8 cellular contexts compared by ENCODE assay signal in the genomic region with DNA sequence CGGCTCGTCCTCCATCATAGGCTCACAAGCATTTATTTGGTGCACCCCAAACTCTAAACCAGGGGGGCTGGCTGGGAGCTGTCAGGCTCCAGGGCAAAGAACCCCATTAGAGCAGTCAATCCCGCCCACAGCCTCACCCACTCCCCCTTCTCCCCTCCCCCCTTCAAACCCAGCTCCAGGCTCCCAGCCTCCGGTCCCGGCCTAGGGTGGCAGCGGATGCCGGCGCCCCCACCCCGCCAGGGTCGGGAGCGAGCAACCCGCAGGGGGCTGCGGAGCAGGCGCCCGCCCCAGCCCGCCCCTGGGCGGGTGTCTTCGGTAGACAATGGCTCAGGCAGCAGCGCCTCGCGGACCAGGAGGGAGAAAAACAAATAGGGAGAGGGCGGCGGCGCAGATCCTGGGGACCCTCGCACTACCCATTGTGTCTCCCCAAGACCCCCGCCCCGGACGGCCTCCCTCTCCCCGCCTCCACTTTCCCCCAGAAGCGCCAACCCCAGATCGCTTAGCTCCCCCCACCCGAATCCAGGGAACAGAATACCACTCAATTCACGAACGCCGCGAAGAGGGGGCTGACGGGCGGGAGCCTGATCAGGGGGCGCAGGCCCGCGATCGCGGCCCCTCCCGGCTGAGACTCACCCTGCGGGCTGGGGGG. TPM values are rescaled to one million over a fixed set of nuclear protein-coding genes. Genes with fewer than 3 reads are reported as not detected.
DNase-seq lines count a peak whose midpoint lies in the region; ATAC-seq, FAIRE-seq and TF ChIP-seq lines count a peak whose summit lies in the region.

No MANE protein-coding gene starts in this region.

- H3K4me3 ChIP-seq in mammary epithelial cell (replicated peaks in 1 of 3; ENCODE audit: insufficient read depth in 1 of 3, low read depth in 2 of 3, low read length in 3 of 3) (peak overlapping the region; percentile 51 to 83 (median 58)), HepG2 (replicated peaks in 1 of 3; ENCODE audit: insufficient read depth in 1 of 3, low read depth in 2 of 3, low read length in 3 of 3) (peak overlapping the region; percentile 75 to 82 (median 76)), transverse colon (peak overlapping the region; percentile 52 to 83 (median 63))

- H3K36me3 ChIP-seq in mammary epithelial cell (ENCODE audit: insufficient read depth, low read length) (no peaks in the 10 kb centered on the region), HepG2 (replicated peaks in 1 of 2; ENCODE audit: control insufficient read depth in 1 of 2, insufficient read depth in 2 of 2, low read length in 2 of 2) (no peaks in the 10 kb centered on the region), transverse colon (no peaks in the 10 kb centered on the region)

- TF ChIP-seq CTCF in mammary epithelial cell (conservative IDR thresholded peaks at IDR 0.05 in 1 of 2, IDR thresholded peaks at IDR 0.05 in 1 of 2; ENCODE audit: extremely low read depth in 1 of 2, insufficient read depth in 1 of 2, low read depth in 1 of 2, low read length in 2 of 2) (no peak), HepG2 (CRISPR knock-in tag; IDR thresholded peaks at IDR 0.05) (no peak), transverse colon (IDR thresholded peaks at IDR 0.05) (no peak)

- intact Hi-C loops in mammary epithelial cell (cut with micrococcal nuclease) (no loop called here), HepG2 (cut with micrococcal nuclease; ENCODE audit: unreplicated experiment) (no loop called here), transverse colon (cut with DNase I; ENCODE audit: low total_unique reads) (no loop called here)

- POLR2A ChIA-PET in HepG2 (lab: Yijun Ruan, JAX): interaction anchor here (0.7 to 3.2 kb wide), 6 partner anchors 9 to 535 kb away, joined by 3 to 19 read pairs (median 5); a partner anchor contains a TSS

- ATAC-seq in HepG2: peak; percentile 45
- ATAC-seq in GM18870 (IDR thresholded peaks at IDR 0.05; ENCODE audit: unreplicated experiment): no peak
- no peak for ATAC-seq in HG03521 (IDR thresholded peaks at IDR 0.05; ENCODE audit: unreplicated experiment)

- H2AFZ ChIP-seq in mammary epithelial cell (ENCODE audit: low read depth, low read length): peak overlapping the region; percentile 92
- no peak overlapping the region for H2AFZ ChIP-seq in HepG2 (ENCODE audit: low read length)

- H4K20me1 ChIP-seq in mammary epithelial cell (ENCODE audit: insufficient read depth, low read length): no peaks in the 10 kb centered on the region
- no peaks in the 10 kb centered on the region for H4K20me1 ChIP-seq in HepG2 (ENCODE audit: insufficient read depth, low read length)

- H3K27ac ChIP-seq in mammary epithelial cell (ENCODE audit: insufficient read depth, low read depth, low read length) (no peak overlapping the region), HepG2 (ENCODE audit: extremely low read length, insufficient read depth, low read length) (no peak overlapping the region), transverse colon (peak overlapping the region in 1 of 4 donors; percentile 13)

- TF ChIP-seq POLR2A in HepG2 (IDR thresholded peaks at IDR 0.05; ENCODE audit: insufficient read depth in 1 of 2, low read depth in 2 of 2, low read length in 2 of 2) (no peak), transverse colon (IDR thresholded peaks at IDR 0.05) (no peak)

- no peaks in the 10 kb centered on the region for H3K27me3 ChIP-seq in mammary epithelial cell (ENCODE audit: insufficient read depth, low read length)
- peaks cover 1 to 14% of the 10 kb centered on the region in 2 experiments; a peak in 3 of 5 replicates for H3K27me3 ChIP-seq in HepG2 (ENCODE audit: control insufficient read depth in 1 of 2, insufficient read depth in 2 of 2, low read length in 2 of 2)
- peaks cover 41% of the 10 kb centered on the region for H3K27me3 ChIP-seq in transverse colon

- DNase-seq in NCI-H1417 (lab: John Stamatoyannopoulos, UW) (peak; percentile 7 to 74 (median 70)), NCI-H1417 treated with DMSO at 0.1 percent for 48 hours (lab: John Stamatoyannopoulos, UW) (no peak), NCI-H1930 (lab: John Stamatoyannopoulos, UW) (peak; percentile 31 to 36), mammary epithelial cell (no peak), HepG2 (ENCODE audit: low spot score) (no peak), transverse colon (no peak)

- no peak for FAIRE-seq in HepG2 (lab: Jason Lieb, UNC)

- no peaks in the 10 kb centered on the region for H3K4me1 ChIP-seq in mammary epithelial cell (ENCODE audit: insufficient read depth, low read length)
- H3K4me1 ChIP-seq in HepG2 (ENCODE audit: insufficient read depth, low read length): peaks cover 49% of the 10 kb centered on the region
- peaks cover 0 to 13% (median 4%) of the 10 kb centered on the region in 4 donors for H3K4me1 ChIP-seq in transverse colon

- dilution Hi-C loops in mammary epithelial cell (cut with HindIII; ENCODE audit: low sequenced_read_pairs): no loop called here

- CTCF ChIA-PET in mammary epithelial cell (lab: Charles Lee; ENCODE audit: low non-redundant PET) (interaction anchor here (0.6 kb wide), 2 partner anchors 51 to 330 kb away, joined by 3 to 5 read pairs; no protein-coding TSS in a partner anchor), HepG2 (lab: Yijun Ruan, JAX; ENCODE audit: low intra/inter-chr PET ratio, low total read pairs) (interaction anchor here (1.8 kb wide), 1 partner anchor 8 kb away, joined by 9 read pairs; no protein-coding TSS in a partner anchor)

- 0% methylated on average over 3 of the region's 45 CpGs for WGBS in mammary epithelial cell (ENCODE audit: low coverage, missing lambda C conversion rate)
- 2% methylated on average over 29 of the region's 45 CpGs for WGBS in HepG2 (ENCODE audit: low lambda C conversion rate)
- 4% methylated on average over 12 of the region's 45 CpGs; no CpG with 5 or more reads in 1 of the 2 donors for WGBS in transverse colon (ENCODE audit: low coverage in 1 of 2), 2 donors

- TF ChIP-seq RAD21 in HepG2 (CRISPR knock-in tag; IDR thresholded peaks at IDR 0.05): no peak

- TF ChIP-seq EP300 in HepG2 (IDR thresholded peaks at IDR 0.05; ENCODE audit: low read depth in 2 of 2, low read length in 2 of 2): no peak
- no peak for TF ChIP-seq EP300 in HepG2 (CRISPR knock-in tag; IDR thresholded peaks at IDR 0.05; ENCODE audit: borderline replicate concordance)
- no peak for TF ChIP-seq EP300 in transverse colon (IDR thresholded peaks at IDR 0.05; ENCODE audit: low read depth)

- H3K9me3 ChIP-seq in mammary epithelial cell (replicated peaks; ENCODE audit: insufficient read depth, low read length) (no peaks in the 10 kb centered on the region), HepG2 (ENCODE audit: low read length) (no peaks in the 10 kb centered on the region), transverse colon (no peaks in the 10 kb centered on the region)

- BruUV-seq in mammary epithelial cell (replicated peaks; lab: Mats Ljungman, UMichigan) (no TSS peak), HepG2 (replicated peaks; lab: Mats Ljungman, UMichigan) (no TSS peak)

- in situ Hi-C loops in mammary epithelial cell (cut with MboI; ENCODE audit: low sequenced_read_pairs in 2 of 2): no loop called here
- in situ Hi-C loops in HepG2 (cut with HindIII; ENCODE audit: extremely low pct_ligation_motif_present, low pct_unique_long_range_greater_than_20kb): no loop called here
- in situ Hi-C loops in transverse colon (cut with MboI; ENCODE audit: low pct_ligation_motif_present in 1 of 4, low pct_unique_long_range_greater_than_20kb in 1 of 4, low sequenced_read_pairs in 3 of 4): no loop called here

- H3K4me2 ChIP-seq in mammary epithelial cell (ENCODE audit: insufficient read depth, low read depth, low read length) (peak overlapping the region; percentile 100), HepG2 (ENCODE audit: low read depth, low read length) (peak overlapping the region; percentile 98)

- H3K79me2 ChIP-seq in mammary epithelial cell (ENCODE audit: insufficient read depth, low read length) (no peaks in the 10 kb centered on the region), HepG2 (ENCODE audit: insufficient read depth, low read length) (no peaks in the 10 kb centered on the region)

- H3K9ac ChIP-seq in mammary epithelial cell (ENCODE audit: insufficient read depth, low read length) (no peak overlapping the region), HepG2 (ENCODE audit: insufficient read depth, low read depth, low read length) (peak overlapping the region; percentile 67; the same call in 1 of the 2 replicates)

RNA-seq across cellular contexts. Expression of a gene that starts 0.6 kb away (rescaled TPM):
- total RNA-seq in mammary epithelial cell (1 to 10 TPM; 2.0 to 4.0 TPM), HepG2 (2016; rRNA removed; fragmentation: Illumina TruSeq; extraction: Trizol) (1.0 and 1.8 TPM in 2 replicates), transverse colon (1 to 10 TPM in 1 of 4 donors, under 1 TPM in 2, not detected in 1; 0.14 to 7.9 (median 0.95) TPM)
- polyA plus RNA-seq in mammary epithelial cell (0.59 TPM), HepG2 (2011; rRNA removed) (3.6 and 5.8 TPM in 2 replicates)
- polyA minus RNA-seq in mammary epithelial cell: 0.62 TPM
- 0.44 and 1.2 TPM in 2 replicates for total RNA-seq in HepG2 (2016; cell fraction: cytosol; rRNA removed; fragmentation: Illumina TruSeq; extraction: Trizol; ENCODE audit: low read depth)
- total RNA-seq in HepG2 (2016; cell fraction: insoluble cytoplasmic fraction; rRNA removed; fragmentation: Illumina TruSeq; extraction: Trizol): 0.97 and 2.0 TPM in 2 replicates
- total RNA-seq in HepG2 (2016; cell fraction: membrane; rRNA removed; fragmentation: Illumina TruSeq; extraction: Trizol): 1.4 and 2.0 TPM in 2 replicates
- 1.8 and 2.4 TPM in 2 replicates for total RNA-seq in HepG2 (2016; cell fraction: nucleus; rRNA removed; fragmentation: Illumina TruSeq; extraction: Trizol)
- polyA plus RNA-seq in HepG2 (2011; cell fraction: cytosol; rRNA removed): 3.3 and 4.9 TPM in 2 replicates
- polyA plus RNA-seq in HepG2 (2011; cell fraction: nucleus; rRNA removed): 5.7 and 6.2 TPM in 2 replicates
- polyA plus RNA-seq in HepG2 (2012): 3.9 and 7.7 TPM in 2 replicates
- 0.99 and 1.1 TPM in 2 replicates for polyA plus RNA-seq in HepG2 (2016; cell fraction: cytosol; fragmentation: Illumina TruSeq; extraction: Trizol; ENCODE audit: low read depth)
- 0.66 and 0.71 TPM in 2 replicates for polyA plus RNA-seq in HepG2 (2016; cell fraction: insoluble cytoplasmic fraction; fragmentation: Illumina TruSeq; extraction: Trizol; ENCODE audit: low read depth)
- 0.84 and 1.1 TPM in 2 replicates for polyA plus RNA-seq in HepG2 (2016; cell fraction: membrane; fragmentation: Illumina TruSeq; extraction: Trizol; ENCODE audit: low read depth)
- 3.3 and 3.5 TPM in 2 replicates for polyA plus RNA-seq in HepG2 (2016; cell fraction: nucleus; fragmentation: Illumina TruSeq; extraction: Trizol; ENCODE audit: insufficient read depth, low read depth)
- 1.3 and 9.8 TPM in 2 replicates for polyA minus RNA-seq in HepG2 (2011; rRNA and poly(A)+ RNA removed; ENCODE audit: low replicate concordance)
- polyA minus RNA-seq in HepG2 (2011; cell fraction: cytosol; rRNA and poly(A)+ RNA removed): 3.0 and 3.8 TPM in 2 replicates
- polyA minus RNA-seq in HepG2 (2011; cell fraction: nucleus; rRNA and poly(A)+ RNA removed): 1.3 and 2.7 TPM in 2 replicates

RNA-seq across cellular contexts. Expression of a gene that starts 18.0 kb away (rescaled TPM):
- 100 to 1,000 TPM; 288 to 394 TPM for total RNA-seq in mammary epithelial cell
- polyA plus RNA-seq in mammary epithelial cell: 369 TPM
- polyA minus RNA-seq in mammary epithelial cell: 293 TPM
- total RNA-seq in HepG2 (2016; rRNA removed; fragmentation: Illumina TruSeq; extraction: Trizol): 41.2 and 86.6 TPM in 2 replicates
- 14.7 and 16.4 TPM in 2 replicates for total RNA-seq in HepG2 (2016; cell fraction: cytosol; rRNA removed; fragmentation: Illumina TruSeq; extraction: Trizol; ENCODE audit: low read depth)
- total RNA-seq in HepG2 (2016; cell fraction: insoluble cytoplasmic fraction; rRNA removed; fragmentation: Illumina TruSeq; extraction: Trizol): 36.4 and 95.6 TPM in 2 replicates
- total RNA-seq in HepG2 (2016; cell fraction: membrane; rRNA removed; fragmentation: Illumina TruSeq; extraction: Trizol): 24.9 and 32.7 TPM in 2 replicates
- 81.7 and 101 TPM in 2 replicates for total RNA-seq in HepG2 (2016; cell fraction: nucleus; rRNA removed; fragmentation: Illumina TruSeq; extraction: Trizol)
- polyA plus RNA-seq in HepG2 (2011; rRNA removed): 143 and 195 TPM in 2 replicates
- 82.9 and 130 TPM in 2 replicates for polyA plus RNA-seq in HepG2 (2011; cell fraction: cytosol; rRNA removed)
- polyA plus RNA-seq in HepG2 (2011; cell fraction: nucleus; rRNA removed): 653 and 705 TPM in 2 replicates
- 166 and 219 TPM in 2 replicates for polyA plus RNA-seq in HepG2 (2012)
- polyA plus RNA-seq in HepG2 (2016; cell fraction: cytosol; fragmentation: Illumina TruSeq; extraction: Trizol; ENCODE audit: low read depth): 23.3 and 23.7 TPM in 2 replicates
- polyA plus RNA-seq in HepG2 (2016; cell fraction: insoluble cytoplasmic fraction; fragmentation: Illumina TruSeq; extraction: Trizol; ENCODE audit: low read depth): 50.3 and 62.4 TPM in 2 replicates
- polyA plus RNA-seq in HepG2 (2016; cell fraction: membrane; fragmentation: Illumina TruSeq; extraction: Trizol; ENCODE audit: low read depth): 32.0 and 32.7 TPM in 2 replicates
- polyA plus RNA-seq in HepG2 (2016; cell fraction: nucleus; fragmentation: Illumina TruSeq; extraction: Trizol; ENCODE audit: insufficient read depth, low read depth): 211 and 219 TPM in 2 replicates
- 65.4 and 170 TPM in 2 replicates for polyA minus RNA-seq in HepG2 (2011; rRNA and poly(A)+ RNA removed; ENCODE audit: low replicate concordance)
- 146 and 172 TPM in 2 replicates for polyA minus RNA-seq in HepG2 (2011; cell fraction: cytosol; rRNA and poly(A)+ RNA removed)
- polyA minus RNA-seq in HepG2 (2011; cell fraction: nucleus; rRNA and poly(A)+ RNA removed): 48.2 and 74.1 TPM in 2 replicates
- 1,000 to 10,000 TPM in 1 of 4 donors, 100 to 1,000 TPM in 3; 546 to 1,119 (median 694) TPM for total RNA-seq in transverse colon

RNA-seq across cellular contexts. Expression of a gene that starts 26.4 kb away (rescaled TPM):
- total RNA-seq in mammary epithelial cell: 1 to 10 TPM in 1 of 2 donors, under 1 TPM in 1; 0.17 to 1.3 TPM
- 0.32 TPM for polyA plus RNA-seq in mammary epithelial cell
- polyA minus RNA-seq in mammary epithelial cell: not detected
- 0.38 and 0.41 TPM in 2 replicates for total RNA-seq in HepG2 (2016; rRNA removed; fragmentation: Illumina TruSeq; extraction: Trizol)
- 0.30 TPM in 1 of 2 replicates, not detected in the other for total RNA-seq in HepG2 (2016; cell fraction: cytosol; rRNA removed; fragmentation: Illumina TruSeq; extraction: Trizol; ENCODE audit: low read depth)
- 0.22 and 0.37 TPM in 2 replicates for total RNA-seq in HepG2 (2016; cell fraction: insoluble cytoplasmic fraction; rRNA removed; fragmentation: Illumina TruSeq; extraction: Trizol)
- total RNA-seq in HepG2 (2016; cell fraction: membrane; rRNA removed; fragmentation: Illumina TruSeq; extraction: Trizol): 0.19 and 0.83 TPM in 2 replicates
- total RNA-seq in HepG2 (2016; cell fraction: nucleus; rRNA removed; fragmentation: Illumina TruSeq; extraction: Trizol): 0.37 and 0.44 TPM in 2 replicates
- 1.1 and 1.9 TPM in 2 replicates for polyA plus RNA-seq in HepG2 (2011; rRNA removed)
- 0.42 and 0.63 TPM in 2 replicates for polyA plus RNA-seq in HepG2 (2011; cell fraction: cytosol; rRNA removed)
- polyA plus RNA-seq in HepG2 (2011; cell fraction: nucleus; rRNA removed): 11.3 and 12.6 TPM in 2 replicates
- 2.4 and 4.7 TPM in 2 replicates for polyA plus RNA-seq in HepG2 (2012)
- 0.27 TPM in 1 of 2 replicates, not detected in the other for polyA plus RNA-seq in HepG2 (2016; cell fraction: cytosol; fragmentation: Illumina TruSeq; extraction: Trizol; ENCODE audit: low read depth)
- 0.25 TPM in 1 of 2 replicates, not detected in the other for polyA plus RNA-seq in HepG2 (2016; cell fraction: insoluble cytoplasmic fraction; fragmentation: Illumina TruSeq; extraction: Trizol; ENCODE audit: low read depth)
- polyA plus RNA-seq in HepG2 (2016; cell fraction: membrane; fragmentation: Illumina TruSeq; extraction: Trizol; ENCODE audit: low read depth): 0.40 TPM in 1 of 2 replicates, not detected in the other
- polyA plus RNA-seq in HepG2 (2016; cell fraction: nucleus; fragmentation: Illumina TruSeq; extraction: Trizol; ENCODE audit: insufficient read depth, low read depth): 0.60 and 1.3 TPM in 2 replicates
- polyA minus RNA-seq in HepG2 (2011; rRNA and poly(A)+ RNA removed; ENCODE audit: low replicate concordance): 0.74 and 1.3 TPM in 2 replicates
- polyA minus RNA-seq in HepG2 (2011; cell fraction: cytosol; rRNA and poly(A)+ RNA removed): 0.26 and 0.69 TPM in 2 replicates
- 1.9 and 2.4 TPM in 2 replicates for polyA minus RNA-seq in HepG2 (2011; cell fraction: nucleus; rRNA and poly(A)+ RNA removed)
- total RNA-seq in transverse colon: under 1 TPM in 2 of 4 donors, not detected in 2; 0.14 to 0.32 TPM

RNA-seq across cellular contexts. Expression of a gene that starts 38.5 kb away (rescaled TPM):
- total RNA-seq in mammary epithelial cell: 100 to 1,000 TPM; 116 to 169 TPM
- 176 TPM for polyA plus RNA-seq in mammary epithelial cell
- 171 TPM for polyA minus RNA-seq in mammary epithelial cell
- total RNA-seq in HepG2 (2016; rRNA removed; fragmentation: Illumina TruSeq; extraction: Trizol): 119 and 151 TPM in 2 replicates
- 410 and 476 TPM in 2 replicates for total RNA-seq in HepG2 (2016; cell fraction: cytosol; rRNA removed; fragmentation: Illumina TruSeq; extraction: Trizol; ENCODE audit: low read depth)
- 99.0 and 156 TPM in 2 replicates for total RNA-seq in HepG2 (2016; cell fraction: insoluble cytoplasmic fraction; rRNA removed; fragmentation: Illumina TruSeq; extraction: Trizol)
- total RNA-seq in HepG2 (2016; cell fraction: membrane; rRNA removed; fragmentation: Illumina TruSeq; extraction: Trizol): 478 and 550 TPM in 2 replicates
- 88.4 and 102 TPM in 2 replicates for total RNA-seq in HepG2 (2016; cell fraction: nucleus; rRNA removed; fragmentation: Illumina TruSeq; extraction: Trizol)
- polyA plus RNA-seq in HepG2 (2011; rRNA removed): 144 and 164 TPM in 2 replicates
- 120 and 173 TPM in 2 replicates for polyA plus RNA-seq in HepG2 (2011; cell fraction: cytosol; rRNA removed)
- polyA plus RNA-seq in HepG2 (2011; cell fraction: nucleus; rRNA removed): 432 and 489 TPM in 2 replicates
- 90.6 and 129 TPM in 2 replicates for polyA plus RNA-seq in HepG2 (2012)
- 809 and 889 TPM in 2 replicates for polyA plus RNA-seq in HepG2 (2016; cell fraction: cytosol; fragmentation: Illumina TruSeq; extraction: Trizol; ENCODE audit: low read depth)
- 161 and 204 TPM in 2 replicates for polyA plus RNA-seq in HepG2 (2016; cell fraction: insoluble cytoplasmic fraction; fragmentation: Illumina TruSeq; extraction: Trizol; ENCODE audit: low read depth)
- polyA plus RNA-seq in HepG2 (2016; cell fraction: membrane; fragmentation: Illumina TruSeq; extraction: Trizol; ENCODE audit: low read depth): 764 and 806 TPM in 2 replicates
- polyA plus RNA-seq in HepG2 (2016; cell fraction: nucleus; fragmentation: Illumina TruSeq; extraction: Trizol; ENCODE audit: insufficient read depth, low read depth): 299 and 303 TPM in 2 replicates
- polyA minus RNA-seq in HepG2 (2011; rRNA and poly(A)+ RNA removed; ENCODE audit: low replicate concordance): 136 and 157 TPM in 2 replicates
- polyA minus RNA-seq in HepG2 (2011; cell fraction: cytosol; rRNA and poly(A)+ RNA removed): 35.4 and 57.5 TPM in 2 replicates
- polyA minus RNA-seq in HepG2 (2011; cell fraction: nucleus; rRNA and poly(A)+ RNA removed): 45.3 and 47.1 TPM in 2 replicates
- total RNA-seq in transverse colon: 100 to 1,000 TPM; 136 to 154 (median 141) TPM

RNA-seq across cellular contexts. Expression of a gene that starts 54.7 kb away (rescaled TPM):
- 1 to 10 TPM; 1.3 TPM for total RNA-seq in mammary epithelial cell
- polyA plus RNA-seq in mammary epithelial cell: 1.2 TPM
- polyA minus RNA-seq in mammary epithelial cell: not detected
- total RNA-seq in HepG2 (2016; rRNA removed; fragmentation: Illumina TruSeq; extraction: Trizol): not detected in 2 replicates
- not detected in 2 replicates for total RNA-seq in HepG2 (2016; cell fraction: cytosol; rRNA removed; fragmentation: Illumina TruSeq; extraction: Trizol; ENCODE audit: low read depth)
- 0.04 TPM in 1 of 2 replicates, not detected in the other for total RNA-seq in HepG2 (2016; cell fraction: insoluble cytoplasmic fraction; rRNA removed; fragmentation: Illumina TruSeq; extraction: Trizol)
- total RNA-seq in HepG2 (2016; cell fraction: membrane; rRNA removed; fragmentation: Illumina TruSeq; extraction: Trizol): 0.31 TPM in 1 of 2 replicates, not detected in the other
- total RNA-seq in HepG2 (2016; cell fraction: nucleus; rRNA removed; fragmentation: Illumina TruSeq; extraction: Trizol): not detected in 2 replicates
- 0.25 and 0.33 TPM in 2 replicates for polyA plus RNA-seq in HepG2 (2011; rRNA removed)
- 0.32 and 0.42 TPM in 2 replicates for polyA plus RNA-seq in HepG2 (2011; cell fraction: cytosol; rRNA removed)
- polyA plus RNA-seq in HepG2 (2011; cell fraction: nucleus; rRNA removed): 0.97 and 1.1 TPM in 2 replicates
- 0.11 and 0.43 TPM in 2 replicates for polyA plus RNA-seq in HepG2 (2012)
- polyA plus RNA-seq in HepG2 (2016; cell fraction: cytosol; fragmentation: Illumina TruSeq; extraction: Trizol; ENCODE audit: low read depth): 0.18 TPM in 2 replicates
- 0.21 and 0.33 TPM in 2 replicates for polyA plus RNA-seq in HepG2 (2016; cell fraction: insoluble cytoplasmic fraction; fragmentation: Illumina TruSeq; extraction: Trizol; ENCODE audit: low read depth)
- 0.07 TPM in 1 of 2 replicates, not detected in the other for polyA plus RNA-seq in HepG2 (2016; cell fraction: membrane; fragmentation: Illumina TruSeq; extraction: Trizol; ENCODE audit: low read depth)
- polyA plus RNA-seq in HepG2 (2016; cell fraction: nucleus; fragmentation: Illumina TruSeq; extraction: Trizol; ENCODE audit: insufficient read depth, low read depth): 0.33 TPM in 1 of 2 replicates, not detected in the other
- polyA minus RNA-seq in HepG2 (2011; rRNA and poly(A)+ RNA removed; ENCODE audit: low replicate concordance): 0.48 TPM in 1 of 2 replicates, not detected in the other
- polyA minus RNA-seq in HepG2 (2011; cell fraction: cytosol; rRNA and poly(A)+ RNA removed): not detected in 2 replicates
- polyA minus RNA-seq in HepG2 (2011; cell fraction: nucleus; rRNA and poly(A)+ RNA removed): 0.50 TPM in 1 of 2 replicates, not detected in the other
- 1 to 10 TPM in 2 of 4 donors, under 1 TPM in 1, not detected in 1; 0.48 to 7.6 (median 1.1) TPM for total RNA-seq in transverse colon

Comparison
In these comparisons a context has a peak if more than half of its experiments do, and no peak if none do; other contexts are left out.
1. DNase-seq: peak in NCI-H1417 (3 of 3) and NCI-H1930 (2 of 2); none in NCI-H1417 treated with DMSO at 0.1 percent for 48 hours (single experiment), mammary epithelial cell (single experiment), HepG2 (single experiment) and transverse colon (single experiment).
2. Peak in every context shown above with its lines, with median percentiles within 50 percentile points of each other: H3K4me3 ChIP-seq.